Comparison of ENCODE assay signal across 10 cellular contexts in genomic region chr7:31495653-31496052, GRCh38. TPM values are rescaled to one million over a fixed set of nuclear protein-coding genes. Genes with fewer than 3 reads are reported as not detected.
"Had no signal": no experiment of that assay in that cellular context is flagged by ENCODE, and none has a peak within 500 bp of the region (broad histone marks: within the 10 kb centered on the region; RNA-seq: fewer than 3 reads in every experiment).

No MANE protein-coding gene starts in this region.

- H3K4me3 ChIP-seq: GM23248, HAP-1 had no signal

- H3K27ac ChIP-seq: GM23248 had no signal

- H3K36me3 ChIP-seq: HAP-1 had no signal

- FAIRE-seq: HTR-8/SVneo had no signal

- H2AFZ ChIP-seq: GM23248 had no signal

- H3K9me3 ChIP-seq: HAP-1 had no signal

- DNase-seq: GM23248, GOT3, H7, HFFc6, IMR-90 had no signal

- H3K4me3 Mint-ChIP-seq: HFFc6 had no signal

- ATAC-seq: HCT116 had no signal

- H3K9ac ChIP-seq: GM23248 had no signal

RNA-seq across cellular contexts. Expression of gene ITPRID1, which starts 18.2 kb away (rescaled TPM):
- total RNA-seq: GM23248, H4, HFFc6, HT-29, IMR-90 had no signal
- polyA plus RNA-seq: GM23248, IMR-90 had no signal
